Comparison of ENCODE assay signal across 19 cellular contexts in the genomic region with DNA sequence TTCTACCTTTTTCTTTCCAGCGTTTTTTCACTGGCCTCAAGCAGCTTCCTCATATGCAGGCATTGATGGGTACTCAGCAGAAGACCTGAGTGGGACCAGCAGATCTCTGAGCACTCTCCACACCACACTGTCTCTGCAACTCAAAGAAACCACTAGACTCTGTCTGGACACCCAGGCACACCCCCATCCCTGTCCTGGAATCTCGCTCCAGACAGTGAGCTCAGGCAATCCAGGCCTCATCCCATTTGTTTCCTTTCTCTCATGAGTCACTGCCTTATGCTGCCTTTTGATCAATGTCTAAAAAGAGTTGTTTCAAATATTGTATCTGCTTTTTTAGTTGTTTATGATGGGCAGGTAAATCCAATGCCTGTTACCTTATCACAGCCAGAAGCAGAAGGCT.
"Had no signal": no experiment of that assay in that cellular context is flagged by ENCODE, and none has a peak within 500 bp of the region (broad histone marks: within the 10 kb centered on the region; RNA-seq: fewer than 3 reads in every experiment).

No MANE protein-coding gene starts in this region.

- H3K4me1 Mint-ChIP-seq: activated B cell treated with CpG ODN at 0.5 μM for 24 hours had no signal

- H3K9me3 ChIP-seq: suprapubic skin had no signal

- H3K27ac Mint-ChIP-seq: activated B cell treated with CpG ODN at 0.5 μM for 24 hours; progenitor cell of endocrine pancreas; stimulated activated naive CD8-positive, alpha-beta T cell treated with anti-CD3 and anti-CD28 coated beads, Interleukin-15, Interleukin-2, amounts not matched to agents 100 ng/mL and 50 ng/mL, for 24 hours; type B pancreatic cell had no signal

- H3K4me3 Mint-ChIP-seq: activated B cell treated with CpG ODN at 0.5 μM for 24 hours; activated CD8-positive, alpha-beta T cell treated with anti-CD3 and anti-CD28 coated beads for 36 hours; activated naive CD4-positive, alpha-beta T cell treated with anti-CD3 and anti-CD28 coated beads for 36 hours; nephron progenitor cell; stimulated activated naive CD8-positive, alpha-beta T cell treated with anti-CD3 and anti-CD28 coated beads, Interleukin-15, Interleukin-2, amounts not matched to agents 100 ng/mL and 50 ng/mL, for 24 hours; type B pancreatic cell had no signal

- ATAC-seq: activated CD8-positive, alpha-beta T cell treated with anti-CD3 and anti-CD28 coated beads for 36 hours; esophagus mucosa had no signal

- H3K27me3 ChIP-seq: right atrium auricular region had no signal

- H3K4me3 ChIP-seq: dorsolateral prefrontal cortex, right atrium auricular region, skin epidermis, suprapubic skin had no signal

- H3K36me3 ChIP-seq: right atrium auricular region, suprapubic skin had no signal

- FAIRE-seq: TTC549 had no signal

- DNase-seq: activated B cell treated with CpG ODN at 0.5 μM for 24 hours; activated CD4-positive, alpha-beta T cell treated with anti-CD3 and anti-CD28 coated beads for 48 hours; activated CD8-positive, alpha-beta memory T cell treated with anti-CD3 and anti-CD28 coated beads, Interleukin-2, amount 50 U/mL, for 48 hours; activated CD8-positive, alpha-beta T cell treated with anti-CD3 and anti-CD28 coated beads for 36 hours; activated naive CD4-positive, alpha-beta T cell treated with anti-CD3 and anti-CD28 coated beads for 36 hours; dorsolateral prefrontal cortex; hippocampal formation; mesenchymal stem cell; nephron progenitor cell; stimulated activated CD4-positive, alpha-beta T cell treated with anti-CD3 and anti-CD28 coated beads, Interleukin-4, amount 100 ng/mL, for 4 hours; stimulated activated CD8-positive, alpha-beta memory T cell treated with anti-CD3 and anti-CD28 coated beads, Interleukin-4, amount 100 ng/mL, for 48 hours had no signal

- H3K27ac ChIP-seq: dorsolateral prefrontal cortex, right atrium auricular region, suprapubic skin had no signal

- H3K9me3 Mint-ChIP-seq: type B pancreatic cell had no signal

- H3K4me1 ChIP-seq: right atrium auricular region, suprapubic skin had no signal

- H3K36me3 Mint-ChIP-seq: type B pancreatic cell had no signal
